8 cellular contexts compared by ENCODE assay signal in genomic region chr20:35329435-35330139, GRCh38. TPM values are rescaled to one million over a fixed set of nuclear protein-coding genes. Genes with fewer than 3 reads are reported as not detected.
DNase-seq lines count a peak whose midpoint lies in the region; ATAC-seq and TF ChIP-seq lines count a peak whose summit lies in the region.

No MANE protein-coding gene starts in this region.

- H3K27me3 ChIP-seq in right lobe of liver, result no peaks in the 10 kb centered on the region

- peaks cover 0 to 37% (median 23%) of the 10 kb centered on the region in 4 donors for H3K4me1 ChIP-seq in right lobe of liver

- no peak overlapping the region for H3K27ac ChIP-seq in right lobe of liver

- no peak for TF ChIP-seq POLR2A in right lobe of liver (IDR thresholded peaks at IDR 0.05)

- CTCF ChIA-PET in AG04449 (lab: Yijun Ruan, JAX), result interaction anchor here (0.8 to 6.5 kb wide), 12 partner anchors 9 to 126 kb away, joined by 3 to 62 read pairs (median 4); partner anchors contain the start of gene CEP250

- intact Hi-C loops in right lobe of liver (cut with DNase I), result no loop called here

- no peaks in the 10 kb centered on the region for H3K9me3 ChIP-seq in right lobe of liver

- no peaks in the 10 kb centered on the region for H3K36me3 ChIP-seq in right lobe of liver

- WGBS in right lobe of liver (ENCODE audit: insufficient coverage, low coverage, low lambda C conversion rate, missing lambda C conversion rate), result 82% methylated on average over 3 of the region's 4 CpGs

- ATAC-seq in right lobe of liver, result peak; percentile 31 to 47 (median 41)
- no peak for ATAC-seq in omental fat pad (ENCODE audit: low FRiP score)
- no peak for ATAC-seq in GM19397 (IDR thresholded peaks at IDR 0.05; ENCODE audit: unreplicated experiment)
- no peak for ATAC-seq in GM18909 (IDR thresholded peaks at IDR 0.05; ENCODE audit: poor library complexity, unreplicated experiment)

- POLR2A ChIA-PET in AG04449 (lab: Yijun Ruan, JAX), result interaction anchor here (0.9 kb wide), 1 partner anchor 24 kb away, joined by 4 read pairs; no protein-coding TSS in a partner anchor

- TF ChIP-seq CTCF in AG04449 (IDR thresholded peaks at IDR 0.05; ENCODE audit: insufficient read depth, low read length, missing control alignments), result peak; percentile 32
- TF ChIP-seq CTCF in GM12875 (IDR thresholded peaks at IDR 0.05; ENCODE audit: borderline replicate concordance, insufficient read depth, low read depth, low read length), result peak; percentile 74
- peak; percentile 28 to 56 (median 52) for TF ChIP-seq CTCF in right lobe of liver (IDR thresholded peaks at IDR 0.05)
- no peak for TF ChIP-seq CTCF in omental fat pad (IDR thresholded peaks at IDR 0.05)

- DNase-seq in AG04449 (ENCODE audit: low read depth, low spot score) (no peak), NOMO-1 treated with dmso at 0.1 percent for 144 hours (lab: John Stamatoyannopoulos, UW; ENCODE audit: unreplicated experiment) (peak; percentile 33), right lobe of liver (peak in 1 of 3 donors; percentile 39), omental fat pad (ENCODE audit: low spot score) (no peak)
- peak; percentile 12 for DNase-seq in activated T-helper 9 cell treated with anti-CD3 and anti-CD28 coated beads, Interleukin-2, amount 50 U/mL, for 16 hours (ENCODE audit: low read depth)

- no peak overlapping the region for H3K4me3 ChIP-seq in AG04449 (ENCODE audit: low read depth, low read length)
- H3K4me3 ChIP-seq in GM12875 (ENCODE audit: low read depth, low read length), result no peak overlapping the region
- H3K4me3 ChIP-seq in right lobe of liver, result no peak overlapping the region

RNA-seq across cellular contexts. Expression of gene FAM83C, which starts 37.4 kb away (rescaled TPM):
- total RNA-seq in right lobe of liver (not detected), omental fat pad (under 1 TPM in 1 of 4 donors, not detected in 3; 0.09 TPM)

RNA-seq across cellular contexts. Expression of gene EIF6, which starts 45.0 kb away (rescaled TPM):
- 100 to 1,000 TPM in 2 of 6 experiments, 10 to 100 TPM in 4; 73.6 to 131 (median 83.3) TPM for total RNA-seq in right lobe of liver
- 10 to 100 TPM; 63.7 to 89.4 (median 85.2) TPM for total RNA-seq in omental fat pad

RNA-seq across cellular contexts. Expression of gene MMP24OS, which starts 51.7 kb away (rescaled TPM):
- total RNA-seq in right lobe of liver, result 10 to 100 TPM; 13.3 to 40.7 (median 23.5) TPM
- total RNA-seq in omental fat pad, result 10 to 100 TPM; 12.8 to 35.6 (median 23.7) TPM

Comparison
In these comparisons a context has a peak if more than half of its experiments do, and no peak if none do; other contexts are left out.
1. DNase-seq: peak in NOMO-1 treated with dmso at 0.1 percent for 144 hours (single experiment) and activated T-helper 9 cell treated with anti-CD3 and anti-CD28 coated beads, Interleukin-2, amount 50 U/mL, for 16 hours (single experiment); none in AG04449 (single experiment) and omental fat pad (single experiment).
2. CTCF ChIP-seq: peak in AG04449 (single experiment), GM12875 (single experiment) and right lobe of liver (4 of 4); none in omental fat pad (0 of 3).
3. ATAC-seq: peak in right lobe of liver (4 of 4); none in omental fat pad (single experiment), GM19397 (single experiment) and GM18909 (single experiment).